In the genomic region with DNA sequence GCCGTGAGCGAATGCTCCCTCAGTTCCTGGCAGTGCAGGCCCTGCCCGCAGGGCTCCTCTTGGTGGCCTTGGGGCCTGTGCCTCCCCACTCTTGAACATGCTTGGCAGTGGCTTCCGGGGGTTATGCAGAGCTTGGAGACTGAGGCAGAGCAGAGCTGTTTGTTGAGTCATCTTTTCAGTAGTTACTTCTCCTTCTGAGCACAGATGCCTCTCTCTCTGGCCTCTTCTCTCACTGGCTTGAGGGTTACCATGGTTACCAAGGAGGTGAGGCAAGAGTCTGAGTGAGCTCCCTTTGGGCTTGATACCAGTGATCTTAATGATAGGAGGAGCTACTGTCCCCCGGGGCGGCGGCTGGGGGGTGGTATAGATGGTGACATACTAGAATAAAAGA, we compare ENCODE assay signal across 1 cellular context.
TF ChIP-seq lines count a peak whose summit lies in the region.

No MANE protein-coding gene starts in this region.

TF ChIP-seq in GM23338, 12 proteins besides CTCF, POLR2A, EP300 and RAD21 (continued from another document):
- TF ChIP-seq, protein P1, sequence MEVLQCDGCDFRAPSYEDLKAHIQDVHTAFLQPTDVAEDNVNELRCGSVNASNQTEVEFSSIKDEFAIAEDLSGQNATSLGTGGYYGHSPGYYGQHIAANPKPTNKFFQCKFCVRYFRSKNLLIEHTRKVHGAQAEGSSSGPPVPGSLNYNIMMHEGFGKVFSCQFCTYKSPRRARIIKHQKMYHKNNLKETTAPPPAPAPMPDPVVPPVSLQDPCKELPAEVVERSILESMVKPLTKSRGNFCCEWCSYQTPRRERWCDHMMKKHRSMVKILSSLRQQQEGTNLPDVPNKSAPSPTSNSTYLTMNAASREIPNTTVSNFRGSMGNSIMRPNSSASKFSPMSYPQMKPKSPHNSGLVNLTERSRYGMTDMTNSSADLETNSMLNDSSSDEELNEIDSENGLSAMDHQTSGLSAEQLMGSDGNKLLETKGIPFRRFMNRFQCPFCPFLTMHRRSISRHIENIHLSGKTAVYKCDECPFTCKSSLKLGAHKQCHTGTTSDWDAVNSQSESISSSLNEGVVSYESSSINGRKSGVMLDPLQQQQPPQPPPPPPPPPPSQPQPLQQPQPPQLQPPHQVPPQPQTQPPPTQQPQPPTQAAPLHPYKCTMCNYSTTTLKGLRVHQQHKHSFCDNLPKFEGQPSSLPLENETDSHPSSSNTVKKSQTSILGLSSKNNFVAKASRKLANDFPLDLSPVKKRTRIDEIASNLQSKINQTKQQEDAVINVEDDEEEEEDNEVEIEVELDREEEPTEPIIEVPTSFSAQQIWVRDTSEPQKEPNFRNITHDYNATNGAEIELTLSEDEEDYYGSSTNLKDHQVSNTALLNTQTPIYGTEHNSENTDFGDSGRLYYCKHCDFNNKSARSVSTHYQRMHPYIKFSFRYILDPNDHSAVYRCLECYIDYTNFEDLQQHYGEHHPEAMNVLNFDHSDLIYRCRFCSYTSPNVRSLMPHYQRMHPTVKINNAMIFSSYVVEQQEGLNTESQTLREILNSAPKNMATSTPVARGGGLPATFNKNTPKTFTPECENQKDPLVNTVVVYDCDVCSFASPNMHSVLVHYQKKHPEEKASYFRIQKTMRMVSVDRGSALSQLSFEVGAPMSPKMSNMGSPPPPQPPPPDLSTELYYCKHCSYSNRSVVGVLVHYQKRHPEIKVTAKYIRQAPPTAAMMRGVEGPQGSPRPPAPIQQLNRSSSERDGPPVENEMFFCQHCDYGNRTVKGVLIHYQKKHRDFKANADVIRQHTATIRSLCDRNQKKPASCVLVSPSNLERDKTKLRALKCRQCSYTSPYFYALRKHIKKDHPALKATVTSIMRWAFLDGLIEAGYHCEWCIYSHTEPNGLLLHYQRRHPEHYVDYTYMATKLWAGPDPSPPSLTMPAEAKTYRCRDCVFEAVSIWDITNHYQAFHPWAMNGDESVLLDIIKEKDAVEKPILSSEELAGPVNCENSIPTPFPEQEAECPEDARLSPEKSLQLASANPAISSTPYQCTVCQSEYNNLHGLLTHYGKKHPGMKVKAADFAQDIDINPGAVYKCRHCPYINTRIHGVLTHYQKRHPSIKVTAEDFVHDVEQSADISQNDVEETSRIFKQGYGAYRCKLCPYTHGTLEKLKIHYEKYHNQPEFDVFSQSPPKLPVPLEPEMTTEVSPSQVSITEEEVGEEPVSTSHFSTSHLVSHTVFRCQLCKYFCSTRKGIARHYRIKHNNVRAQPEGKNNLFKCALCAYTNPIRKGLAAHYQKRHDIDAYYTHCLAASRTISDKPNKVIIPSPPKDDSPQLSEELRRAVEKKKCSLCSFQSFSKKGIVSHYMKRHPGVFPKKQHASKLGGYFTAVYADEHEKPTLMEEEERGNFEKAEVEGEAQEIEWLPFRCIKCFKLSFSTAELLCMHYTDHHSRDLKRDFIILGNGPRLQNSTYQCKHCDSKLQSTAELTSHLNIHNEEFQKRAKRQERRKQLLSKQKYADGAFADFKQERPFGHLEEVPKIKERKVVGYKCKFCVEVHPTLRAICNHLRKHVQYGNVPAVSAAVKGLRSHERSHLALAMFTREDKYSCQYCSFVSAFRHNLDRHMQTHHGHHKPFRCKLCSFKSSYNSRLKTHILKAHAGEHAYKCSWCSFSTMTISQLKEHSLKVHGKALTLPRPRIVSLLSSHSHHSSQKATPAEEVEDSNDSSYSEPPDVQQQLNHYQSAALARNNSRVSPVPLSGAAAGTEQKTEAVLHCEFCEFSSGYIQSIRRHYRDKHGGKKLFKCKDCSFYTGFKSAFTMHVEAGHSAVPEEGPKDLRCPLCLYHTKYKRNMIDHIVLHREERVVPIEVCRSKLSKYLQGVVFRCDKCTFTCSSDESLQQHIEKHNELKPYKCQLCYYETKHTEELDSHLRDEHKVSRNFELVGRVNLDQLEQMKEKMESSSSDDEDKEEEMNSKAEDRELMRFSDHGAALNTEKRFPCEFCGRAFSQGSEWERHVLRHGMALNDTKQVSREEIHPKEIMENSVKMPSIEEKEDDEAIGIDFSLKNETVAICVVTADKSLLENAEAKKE (CRISPR knock-in tag; IDR thresholded peaks at IDR 0.05), result no peak
- no peak for TF ChIP-seq CREB1 (CRISPR knock-in tag; IDR thresholded peaks at IDR 0.05; ENCODE audit: low read depth)
- TF ChIP-seq ZNF114 (CRISPR knock-in tag; IDR thresholded peaks at IDR 0.05), result no peak
- no peak for TF ChIP-seq NANOG (IDR thresholded peaks at IDR 0.05; ENCODE audit: borderline replicate concordance)
- no peak for TF ChIP-seq STAT1 (IDR thresholded peaks at IDR 0.05; ENCODE audit: unreplicated experiment)
